Comparison of ENCODE assay signal across 1 cellular context in the genomic region with DNA sequence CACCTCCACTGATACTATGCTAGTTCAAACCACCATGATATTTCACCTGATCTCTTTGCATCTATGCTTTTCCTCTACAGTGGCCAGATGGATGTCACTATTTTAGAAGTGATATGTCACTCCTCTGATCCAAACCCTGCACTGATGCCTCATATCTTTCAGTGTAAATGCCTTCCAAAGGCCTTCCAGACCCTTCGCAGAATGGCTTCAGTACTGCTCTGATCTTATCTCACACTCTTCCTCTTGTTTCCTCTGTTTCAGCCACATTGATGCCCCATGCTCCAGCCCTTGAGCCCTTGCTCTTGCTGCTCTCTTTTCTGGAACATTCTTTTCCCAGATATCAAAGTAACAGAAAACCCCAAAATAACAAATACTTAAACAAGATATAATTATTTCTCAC.
TF ChIP-seq lines count a peak whose summit lies in the region.

No MANE protein-coding gene starts in this region.

TF ChIP-seq in K562, 482 proteins besides CTCF, POLR2A, EP300 and RAD21 (continues in another document):
- TF ChIP-seq U2AF1 (optimal IDR thresholded peaks at IDR 0.05; ENCODE audit: low read depth, low read length) (no peak), TAF1 (IDR thresholded peaks at IDR 0.05; ENCODE audit: control insufficient read depth, extremely low read depth, insufficient read depth, low read length, severe bottlenecking) (no peak), TEAD1 (CRISPR knock-in tag; IDR thresholded peaks at IDR 0.05) (peak in 1 of 2 experiments; percentile 76; a peak in 1 of 4 replicates), NFE2 (IDR thresholded peaks at IDR 0.05; ENCODE audit: low read depth) (no peak), MBD2 (IDR thresholded peaks at IDR 0.05; ENCODE audit: borderline replicate concordance, low read depth) (no peak), PHTF2 (CRISPR knock-in tag; IDR thresholded peaks at IDR 0.05) (no peak), NUFIP1 (IDR thresholded peaks at IDR 0.05; ENCODE audit: partially characterized antibody) (no peak), NR2C2 (CRISPR knock-in tag; IDR thresholded peaks at IDR 0.05) (no peak), NR2C2 (tag; IDR thresholded peaks at IDR 0.05) (no peak), LEF1 (IDR thresholded peaks at IDR 0.05) (no peak), FOXK2 (conservative IDR thresholded peaks at IDR 0.05 in 1 of 2, IDR thresholded peaks at IDR 0.05 in 1 of 2; ENCODE audit: low read depth in 2 of 2) (no peak), ZNF140 (CRISPR knock-in tag; IDR thresholded peaks at IDR 0.05) (no peak), HNRNPL (IDR thresholded peaks at IDR 0.05; ENCODE audit: low read depth, low read length) (no peak), HNRNPLL (IDR thresholded peaks at IDR 0.05; ENCODE audit: low read depth, low read length, poor library complexity, severe bottlenecking) (no peak), ATF7 (IDR thresholded peaks at IDR 0.05) (no peak), MIER1 (IDR thresholded peaks at IDR 0.05; ENCODE audit: low read depth) (no peak), TFAM (CRISPR knock-in tag; conservative IDR thresholded peaks at IDR 0.05) (no peak), RFX5 (IDR thresholded peaks at IDR 0.05; ENCODE audit: low read depth, low read length) (no peak), HNRNPUL1 (IDR thresholded peaks at IDR 0.05; ENCODE audit: low read length) (no peak), ZNF431 (CRISPR knock-in tag; IDR thresholded peaks at IDR 0.05) (no peak), HEY1 (CRISPR knock-in tag; IDR thresholded peaks at IDR 0.05; ENCODE audit: borderline replicate concordance) (no peak), SPI1 (IDR thresholded peaks at IDR 0.05; ENCODE audit: borderline replicate concordance, low read depth, low read length) (no peak), PTTG1 (tag; IDR thresholded peaks at IDR 0.05; ENCODE audit: low read depth) (peak; percentile 75), SMC3 (conservative IDR thresholded peaks at IDR 0.05; ENCODE audit: insufficient read depth, low read depth, low read length) (no peak), ZNF41 (CRISPR knock-in tag; conservative IDR thresholded peaks at IDR 0.05) (peak; percentile 82; the same call in 1 of the 2 replicates), EZH2 (IDR thresholded peaks at IDR 0.05; ENCODE audit: borderline replicate concordance, low read depth, low read length) (no peak), EHMT2 (IDR thresholded peaks at IDR 0.05) (no peak), SMARCB1 (IDR thresholded peaks at IDR 0.05; ENCODE audit: insufficient read length, low read depth) (no peak), RCOR1 (IDR thresholded peaks at IDR 0.05; ENCODE audit: borderline replicate concordance in 1 of 2, low read depth in 2 of 2, low read length in 2 of 2) (no peak), MEF2D (tag; conservative IDR thresholded peaks at IDR 0.05; ENCODE audit: low read depth) (no peak), ETV6 (IDR thresholded peaks at IDR 0.05; ENCODE audit: borderline replicate concordance in 1 of 2, low read depth in 2 of 2, low read length in 1 of 2) (no peak), ETV6 (CRISPR knock-in tag; IDR thresholded peaks at IDR 0.05; ENCODE audit: borderline replicate concordance) (no peak), NRF1 (conservative IDR thresholded peaks at IDR 0.05 in 1 of 2, IDR thresholded peaks at IDR 0.05 in 1 of 2) (no peak), NR2C1 (IDR thresholded peaks at IDR 0.05) (no peak), NR2C1 (tag; IDR thresholded peaks at IDR 0.05) (0 out of 2 replicates have a peak, but pooled peaks have one; percentile 43), ZNF76 (CRISPR knock-in tag; IDR thresholded peaks at IDR 0.05; ENCODE audit: borderline replicate concordance) (peak; percentile 55; the same call in 1 of the 2 replicates), POLR3A (IDR thresholded peaks at IDR 0.05; ENCODE audit: borderline replicate concordance, extremely low read depth, insufficient read depth, insufficient read length) (no peak), BACH1 (tag; IDR thresholded peaks at IDR 0.05) (no peak), RBM14 (IDR thresholded peaks at IDR 0.05; ENCODE audit: borderline replicate concordance, insufficient read depth, low read depth, low read length) (no peak), EWSR1 (IDR thresholded peaks at IDR 0.05; ENCODE audit: borderline replicate concordance, low read depth, partially characterized antibody) (no peak)
- TF ChIP-seq, protein P1, sequence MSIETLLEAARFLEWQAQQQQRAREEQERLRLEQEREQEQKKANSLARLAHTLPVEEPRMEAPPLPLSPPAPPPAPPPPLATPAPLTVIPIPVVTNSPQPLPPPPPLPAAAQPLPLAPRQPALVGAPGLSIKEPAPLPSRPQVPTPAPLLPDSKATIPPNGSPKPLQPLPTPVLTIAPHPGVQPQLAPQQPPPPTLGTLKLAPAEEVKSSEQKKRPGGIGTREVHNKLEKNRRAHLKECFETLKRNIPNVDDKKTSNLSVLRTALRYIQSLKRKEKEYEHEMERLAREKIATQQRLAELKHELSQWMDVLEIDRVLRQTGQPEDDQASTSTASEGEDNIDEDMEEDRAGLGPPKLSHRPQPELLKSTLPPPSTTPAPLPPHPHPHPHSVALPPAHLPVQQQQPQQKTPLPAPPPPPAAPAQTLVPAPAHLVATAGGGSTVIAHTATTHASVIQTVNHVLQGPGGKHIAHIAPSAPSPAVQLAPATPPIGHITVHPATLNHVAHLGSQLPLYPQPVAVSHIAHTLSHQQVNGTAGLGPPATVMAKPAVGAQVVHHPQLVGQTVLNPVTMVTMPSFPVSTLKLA (conservative IDR thresholded peaks at IDR 0.05): no peak
- TF ChIP-seq, protein P2, sequence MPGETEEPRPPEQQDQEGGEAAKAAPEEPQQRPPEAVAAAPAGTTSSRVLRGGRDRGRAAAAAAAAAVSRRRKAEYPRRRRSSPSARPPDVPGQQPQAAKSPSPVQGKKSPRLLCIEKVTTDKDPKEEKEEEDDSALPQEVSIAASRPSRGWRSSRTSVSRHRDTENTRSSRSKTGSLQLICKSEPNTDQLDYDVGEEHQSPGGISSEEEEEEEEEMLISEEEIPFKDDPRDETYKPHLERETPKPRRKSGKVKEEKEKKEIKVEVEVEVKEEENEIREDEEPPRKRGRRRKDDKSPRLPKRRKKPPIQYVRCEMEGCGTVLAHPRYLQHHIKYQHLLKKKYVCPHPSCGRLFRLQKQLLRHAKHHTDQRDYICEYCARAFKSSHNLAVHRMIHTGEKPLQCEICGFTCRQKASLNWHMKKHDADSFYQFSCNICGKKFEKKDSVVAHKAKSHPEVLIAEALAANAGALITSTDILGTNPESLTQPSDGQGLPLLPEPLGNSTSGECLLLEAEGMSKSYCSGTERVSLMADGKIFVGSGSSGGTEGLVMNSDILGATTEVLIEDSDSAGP (CRISPR knock-in tag; IDR thresholded peaks at IDR 0.05): no peak
- TF ChIP-seq, protein P3, sequence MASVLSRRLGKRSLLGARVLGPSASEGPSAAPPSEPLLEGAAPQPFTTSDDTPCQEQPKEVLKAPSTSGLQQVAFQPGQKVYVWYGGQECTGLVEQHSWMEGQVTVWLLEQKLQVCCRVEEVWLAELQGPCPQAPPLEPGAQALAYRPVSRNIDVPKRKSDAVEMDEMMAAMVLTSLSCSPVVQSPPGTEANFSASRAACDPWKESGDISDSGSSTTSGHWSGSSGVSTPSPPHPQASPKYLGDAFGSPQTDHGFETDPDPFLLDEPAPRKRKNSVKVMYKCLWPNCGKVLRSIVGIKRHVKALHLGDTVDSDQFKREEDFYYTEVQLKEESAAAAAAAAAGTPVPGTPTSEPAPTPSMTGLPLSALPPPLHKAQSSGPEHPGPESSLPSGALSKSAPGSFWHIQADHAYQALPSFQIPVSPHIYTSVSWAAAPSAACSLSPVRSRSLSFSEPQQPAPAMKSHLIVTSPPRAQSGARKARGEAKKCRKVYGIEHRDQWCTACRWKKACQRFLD (CRISPR knock-in tag; IDR thresholded peaks at IDR 0.05): peak; percentile 60; the same call in 1 of the 2 replicates
- TF ChIP-seq, protein P4, sequence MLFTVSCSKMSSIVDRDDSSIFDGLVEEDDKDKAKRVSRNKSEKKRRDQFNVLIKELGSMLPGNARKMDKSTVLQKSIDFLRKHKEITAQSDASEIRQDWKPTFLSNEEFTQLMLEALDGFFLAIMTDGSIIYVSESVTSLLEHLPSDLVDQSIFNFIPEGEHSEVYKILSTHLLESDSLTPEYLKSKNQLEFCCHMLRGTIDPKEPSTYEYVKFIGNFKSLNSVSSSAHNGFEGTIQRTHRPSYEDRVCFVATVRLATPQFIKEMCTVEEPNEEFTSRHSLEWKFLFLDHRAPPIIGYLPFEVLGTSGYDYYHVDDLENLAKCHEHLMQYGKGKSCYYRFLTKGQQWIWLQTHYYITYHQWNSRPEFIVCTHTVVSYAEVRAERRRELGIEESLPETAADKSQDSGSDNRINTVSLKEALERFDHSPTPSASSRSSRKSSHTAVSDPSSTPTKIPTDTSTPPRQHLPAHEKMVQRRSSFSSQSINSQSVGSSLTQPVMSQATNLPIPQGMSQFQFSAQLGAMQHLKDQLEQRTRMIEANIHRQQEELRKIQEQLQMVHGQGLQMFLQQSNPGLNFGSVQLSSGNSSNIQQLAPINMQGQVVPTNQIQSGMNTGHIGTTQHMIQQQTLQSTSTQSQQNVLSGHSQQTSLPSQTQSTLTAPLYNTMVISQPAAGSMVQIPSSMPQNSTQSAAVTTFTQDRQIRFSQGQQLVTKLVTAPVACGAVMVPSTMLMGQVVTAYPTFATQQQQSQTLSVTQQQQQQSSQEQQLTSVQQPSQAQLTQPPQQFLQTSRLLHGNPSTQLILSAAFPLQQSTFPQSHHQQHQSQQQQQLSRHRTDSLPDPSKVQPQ (CRISPR knock-in tag; IDR thresholded peaks at IDR 0.05; ENCODE audit: borderline replicate concordance): no peak
- TF ChIP-seq, protein P5, sequence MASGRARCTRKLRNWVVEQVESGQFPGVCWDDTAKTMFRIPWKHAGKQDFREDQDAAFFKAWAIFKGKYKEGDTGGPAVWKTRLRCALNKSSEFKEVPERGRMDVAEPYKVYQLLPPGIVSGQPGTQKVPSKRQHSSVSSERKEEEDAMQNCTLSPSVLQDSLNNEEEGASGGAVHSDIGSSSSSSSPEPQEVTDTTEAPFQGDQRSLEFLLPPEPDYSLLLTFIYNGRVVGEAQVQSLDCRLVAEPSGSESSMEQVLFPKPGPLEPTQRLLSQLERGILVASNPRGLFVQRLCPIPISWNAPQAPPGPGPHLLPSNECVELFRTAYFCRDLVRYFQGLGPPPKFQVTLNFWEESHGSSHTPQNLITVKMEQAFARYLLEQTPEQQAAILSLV (tag; IDR thresholded peaks at IDR 0.05): peak; percentile 37; the same call in 1 of the 2 replicates
- TF ChIP-seq, protein P6, sequence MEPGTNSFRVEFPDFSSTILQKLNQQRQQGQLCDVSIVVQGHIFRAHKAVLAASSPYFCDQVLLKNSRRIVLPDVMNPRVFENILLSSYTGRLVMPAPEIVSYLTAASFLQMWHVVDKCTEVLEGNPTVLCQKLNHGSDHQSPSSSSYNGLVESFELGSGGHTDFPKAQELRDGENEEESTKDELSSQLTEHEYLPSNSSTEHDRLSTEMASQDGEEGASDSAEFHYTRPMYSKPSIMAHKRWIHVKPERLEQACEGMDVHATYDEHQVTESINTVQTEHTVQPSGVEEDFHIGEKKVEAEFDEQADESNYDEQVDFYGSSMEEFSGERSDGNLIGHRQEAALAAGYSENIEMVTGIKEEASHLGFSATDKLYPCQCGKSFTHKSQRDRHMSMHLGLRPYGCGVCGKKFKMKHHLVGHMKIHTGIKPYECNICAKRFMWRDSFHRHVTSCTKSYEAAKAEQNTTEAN (CRISPR knock-in tag; IDR thresholded peaks at IDR 0.05): no peak
- TF ChIP-seq, protein P7, sequence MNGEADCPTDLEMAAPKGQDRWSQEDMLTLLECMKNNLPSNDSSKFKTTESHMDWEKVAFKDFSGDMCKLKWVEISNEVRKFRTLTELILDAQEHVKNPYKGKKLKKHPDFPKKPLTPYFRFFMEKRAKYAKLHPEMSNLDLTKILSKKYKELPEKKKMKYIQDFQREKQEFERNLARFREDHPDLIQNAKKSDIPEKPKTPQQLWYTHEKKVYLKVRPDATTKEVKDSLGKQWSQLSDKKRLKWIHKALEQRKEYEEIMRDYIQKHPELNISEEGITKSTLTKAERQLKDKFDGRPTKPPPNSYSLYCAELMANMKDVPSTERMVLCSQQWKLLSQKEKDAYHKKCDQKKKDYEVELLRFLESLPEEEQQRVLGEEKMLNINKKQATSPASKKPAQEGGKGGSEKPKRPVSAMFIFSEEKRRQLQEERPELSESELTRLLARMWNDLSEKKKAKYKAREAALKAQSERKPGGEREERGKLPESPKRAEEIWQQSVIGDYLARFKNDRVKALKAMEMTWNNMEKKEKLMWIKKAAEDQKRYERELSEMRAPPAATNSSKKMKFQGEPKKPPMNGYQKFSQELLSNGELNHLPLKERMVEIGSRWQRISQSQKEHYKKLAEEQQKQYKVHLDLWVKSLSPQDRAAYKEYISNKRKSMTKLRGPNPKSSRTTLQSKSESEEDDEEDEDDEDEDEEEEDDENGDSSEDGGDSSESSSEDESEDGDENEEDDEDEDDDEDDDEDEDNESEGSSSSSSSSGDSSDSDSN (IDR thresholded peaks at IDR 0.05; ENCODE audit: borderline replicate concordance in 1 of 2, low read depth in 2 of 2, low read length in 2 of 2): no peak
- TF ChIP-seq, protein P8, sequence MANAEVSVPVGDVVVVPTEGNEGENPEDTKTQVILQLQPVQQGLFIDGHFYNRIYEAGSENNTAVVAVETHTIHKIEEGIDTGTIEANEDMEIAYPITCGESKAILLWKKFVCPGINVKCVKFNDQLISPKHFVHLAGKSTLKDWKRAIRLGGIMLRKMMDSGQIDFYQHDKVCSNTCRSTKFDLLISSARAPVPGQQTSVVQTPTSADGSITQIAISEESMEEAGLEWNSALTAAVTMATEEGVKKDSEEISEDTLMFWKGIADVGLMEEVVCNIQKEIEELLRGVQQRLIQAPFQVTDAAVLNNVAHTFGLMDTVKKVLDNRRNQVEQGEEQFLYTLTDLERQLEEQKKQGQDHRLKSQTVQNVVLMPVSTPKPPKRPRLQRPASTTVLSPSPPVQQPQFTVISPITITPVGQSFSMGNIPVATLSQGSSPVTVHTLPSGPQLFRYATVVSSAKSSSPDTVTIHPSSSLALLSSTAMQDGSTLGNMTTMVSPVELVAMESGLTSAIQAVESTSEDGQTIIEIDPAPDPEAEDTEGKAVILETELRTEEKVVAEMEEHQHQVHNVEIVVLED (CRISPR knock-in tag; IDR thresholded peaks at IDR 0.05): peak; percentile 35; the same call in 1 of the 2 replicates
